In genomic region chr15:50810128-50810527, GRCh38 we compare ENCODE assay signal across 33 cellular contexts.
"Had no signal": no experiment of that assay in that cellular context is flagged by ENCODE, and none has a peak within 500 bp of the region (broad histone marks: within the 10 kb centered on the region; RNA-seq: fewer than 3 reads in every experiment).

No MANE protein-coding gene starts in this region.

- H3K36me3 ChIP-seq: breast epithelium, Peyer's patch, SJSA1, WERI-Rb-1 had no signal

- H3K27me3 ChIP-seq: body of pancreas, breast epithelium, Peyer's patch had no signal

- DNase-seq: activated CD4-positive, alpha-beta memory T cell treated with anti-CD3 and anti-CD28 coated beads, Interleukin-2, amount 10 ng/mL, durations not matched to agents 7 days and 5 days; activated CD4-positive, alpha-beta T cell treated with anti-CD3 and anti-CD28 coated beads for 1 hour; activated CD4-positive, alpha-beta T cell treated with anti-CD3 and anti-CD28 coated beads for 48 hours; activated CD4-positive, CD25-positive, alpha-beta regulatory T cell; activated CD8-positive, alpha-beta memory T cell treated with anti-CD3 and anti-CD28 coated beads for 24 hours; activated CD8-positive, alpha-beta memory T cell treated with anti-CD3 and anti-CD28 coated beads, Interleukin-2, amount 10 ng/mL, durations not matched to agents 7 days and 5 days; activated CD8-positive, alpha-beta memory T cell treated with anti-CD3 and anti-CD28 coated beads, Interleukin-2, amount 50 U/mL, for 48 hours; activated effector memory CD4-positive, alpha-beta T cell treated with Interleukin-2 at 50 U/mL for 16 hours; activated naive CD4-positive, alpha-beta T cell; activated naive CD4-positive, alpha-beta T cell treated with anti-CD3 and anti-CD28 coated beads, Interleukin-2, amount 50 U/mL, for 16 hours; activated naive CD8-positive, alpha-beta T cell treated with anti-CD3 and anti-CD28 coated beads for 36 hours; activated T-cell treated with anti-CD3 and anti-CD28 coated beads, Interleukin-2, amount 50 U/mL, for 48 hours; body of pancreas; caudate nucleus; MM.1S; MV-4-11; NCI-H1092; NCI-H1436 treated with DMSO at 0.1 percent for 48 hours; NCI-H1694 treated with DMSO at 0.1 percent for 48 hours; NCI-H2029; NCI-H524 treated with DMSO at 0.1 percent for 48 hours; NCI-H748 treated with DMSO at 0.1 percent for 48 hours; NK-92 treated with Interleukin-12 subunit alpha and Interleukin-12 subunit beta, amount 100 ng/mL, for 24 hours; PC-3; Peyer's patch; RPMI8226; SHP77 treated with DMSO at 0.1 percent for 48 hours; T1000; WERI-Rb-1 had no signal

- H3K4me3 ChIP-seq: body of pancreas, breast epithelium, Peyer's patch, SJSA1 had no signal

- FAIRE-seq: astrocyte, colon had no signal

- H3K9me3 ChIP-seq: body of pancreas, breast epithelium, Peyer's patch, SJSA1 had no signal

- ATAC-seq: activated CD8-positive, alpha-beta memory T cell treated with anti-CD3 and anti-CD28 coated beads, Interleukin-2, amount 10 ng/mL, durations not matched to agents 7 days and 5 days; body of pancreas; PC-3 had no signal

- H3K27ac ChIP-seq: body of pancreas, breast epithelium, Peyer's patch, SJSA1, WERI-Rb-1 had no signal

- H3K4me1 ChIP-seq: body of pancreas, breast epithelium, Peyer's patch, SJSA1 had no signal
